In the genomic region with DNA sequence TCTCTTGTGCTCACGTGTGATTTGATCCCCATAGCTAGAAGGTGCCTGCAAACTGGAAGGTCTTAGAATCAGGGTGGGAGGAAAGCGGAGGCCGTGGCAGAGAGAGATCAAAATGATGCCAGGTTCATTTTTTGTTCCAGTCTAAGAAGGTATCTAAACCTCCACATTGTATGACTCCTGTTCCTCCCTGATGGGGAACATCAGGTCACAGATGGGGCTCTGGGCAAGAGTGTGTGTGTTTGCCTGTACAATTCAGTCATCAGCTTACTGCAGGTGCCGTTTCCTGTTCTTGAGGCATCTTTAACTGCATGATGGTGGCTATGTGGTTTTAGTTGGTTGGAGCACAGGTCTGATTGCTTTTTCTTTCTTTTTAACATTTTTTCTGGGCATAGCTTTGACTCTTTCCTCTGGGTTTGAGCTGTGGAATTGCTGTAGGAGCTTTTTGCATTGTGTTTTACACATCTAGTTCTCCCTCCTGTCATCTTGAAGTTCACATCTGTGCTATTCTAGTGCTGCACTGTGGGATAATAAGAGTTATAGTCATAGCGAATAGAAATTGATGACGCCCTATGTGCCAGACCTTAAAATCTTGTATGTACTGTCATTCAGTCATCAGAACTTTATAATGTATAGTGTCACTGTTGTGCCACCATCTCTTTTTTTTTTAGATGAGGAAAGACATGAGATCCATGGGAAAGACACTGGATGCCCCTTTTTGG, we compare ENCODE assay signal across 9 cellular contexts. TPM values are rescaled to one million over a fixed set of nuclear protein-coding genes. Genes with fewer than 3 reads are reported as not detected.
DNase-seq lines count a peak whose midpoint lies in the region; ATAC-seq and TF ChIP-seq lines count a peak whose summit lies in the region.
"Had no signal": no experiment of that assay in that cellular context is flagged by ENCODE, and none has a peak within 500 bp of the region (broad histone marks: within the 10 kb centered on the region; RNA-seq: fewer than 3 reads in every experiment).

No MANE protein-coding gene starts in this region.

- no peak overlapping the region for H2BK120ac ChIP-seq in mesendoderm (ENCODE audit: low read depth, low read length)

- H3K27me3 Mint-ChIP-seq in T-cell, result no peaks in the 10 kb centered on the region

- H3K4me3 ChIP-seq in lower lobe of right lung (no peak overlapping the region), mesendoderm (ENCODE audit: low read length) (no peak overlapping the region)

- H3K4me1 ChIP-seq in lower lobe of right lung, result peaks cover 61% of the 10 kb centered on the region
- H3K4me1 ChIP-seq in mesendoderm (ENCODE audit: control insufficient read depth, low read depth, low read length), result no peaks in the 10 kb centered on the region

- H3K27me3 ChIP-seq in lower lobe of right lung (ENCODE audit: low read depth), result no peaks in the 10 kb centered on the region
- H3K27me3 ChIP-seq in mesendoderm (ENCODE audit: insufficient read depth, low read length, poor library complexity), result no peaks in the 10 kb centered on the region

- no peaks in the 10 kb centered on the region for H3K9me3 ChIP-seq in lower lobe of right lung

- H2AK5ac ChIP-seq in mesendoderm (ENCODE audit: low read length), result no peak overlapping the region

- H3K27ac Mint-ChIP-seq in T-cell, result peak overlapping the region; percentile 89 to 97

- intact Hi-C loops in lower lobe of right lung (cut with DNase I), result no loop called here

- H4K8ac ChIP-seq in mesendoderm (ENCODE audit: low read depth, low read length), result no peak overlapping the region

- H3K27ac ChIP-seq in lower lobe of right lung (peak overlapping the region; percentile 48), mesendoderm (ENCODE audit: low read depth, low read length) (no peak overlapping the region)

- no peak overlapping the region for H3K9ac ChIP-seq in mesendoderm (ENCODE audit: low read length)

- peak overlapping the region; percentile 66 to 84 (median 68) for H3K4me3 Mint-ChIP-seq in T-cell

- no peaks in the 10 kb centered on the region for H3K36me3 Mint-ChIP-seq in T-cell

- H3K23ac ChIP-seq in mesendoderm (ENCODE audit: low read length), result no peak overlapping the region

- DNase-seq in T-cell, result peak; percentile 7 to 65 (median 36)
- no peak for DNase-seq in lower lobe of right lung
- no peak for DNase-seq in D341Med (ENCODE audit: low spot score)
- DNase-seq in 8988T, result no peak
- no peak for DNase-seq in mesendoderm
- no peak for DNase-seq in COLO668 (lab: John Stamatoyannopoulos, UW; ENCODE audit: unreplicated experiment)
- DNase-seq: kidney glomerular epithelial cell had no signal

- no peak for TF ChIP-seq CTCF in lower lobe of right lung (IDR thresholded peaks at IDR 0.05)

- H2BK15ac ChIP-seq in mesendoderm (replicated peaks; ENCODE audit: low read depth), result no peak overlapping the region

- ATAC-seq in GM18867 (IDR thresholded peaks at IDR 0.05; ENCODE audit: unreplicated experiment), result peak; percentile 83
- peak; percentile 83 for ATAC-seq in HG02852 (IDR thresholded peaks at IDR 0.05; ENCODE audit: unreplicated experiment)
- peak; percentile 77 to 88 (median 82) for ATAC-seq in T-cell (replicated peaks in 1 of 4)
- ATAC-seq in lower lobe of right lung, result no peak

- CTCF ChIA-PET in T-cell (lab: Charles Lee), result interaction anchor here (0.5 to 2.3 kb wide), 10 partner anchors 15 to 602 kb away, joined by 3 to 11 read pairs (median 3); partner anchors contain the start of gene ARHGAP26 (in 1 of the 2)

- POLR2A ChIA-PET in T-cell (lab: Charles Lee), result interaction anchor here (0.7 to 1.8 kb wide), 3 partner anchors 28 to 384 kb away, joined by 3 to 8 read pairs (median 3); no protein-coding TSS in a partner anchor

- no peak overlapping the region for H3K56ac ChIP-seq in mesendoderm (ENCODE audit: low read length)

- peaks cover 61 to 67% (median 66%) of the 10 kb centered on the region in 3 donors for H3K4me1 Mint-ChIP-seq in T-cell

- H2BK5ac ChIP-seq in mesendoderm (ENCODE audit: low read length), result no peak overlapping the region

- WGBS in mesendoderm (ENCODE audit: extremely low coverage, insufficient coverage, low lambda C conversion rate), result no CpG with 5 or more reads among the region's 6 CpGs

- H3K4ac ChIP-seq in mesendoderm (ENCODE audit: low read depth, low read length), result no peak overlapping the region

- no peak overlapping the region for H4K5ac ChIP-seq in mesendoderm (ENCODE audit: low read length)

- no peaks in the 10 kb centered on the region for H3K79me2 ChIP-seq in mesendoderm (ENCODE audit: control insufficient read depth, insufficient read depth, low read length)

- H3K79me1 ChIP-seq in mesendoderm (ENCODE audit: low read length), result peaks cover 2% of the 10 kb centered on the region

- no peaks in the 10 kb centered on the region for H3K9me3 Mint-ChIP-seq in T-cell

- no peak overlapping the region for H3K18ac ChIP-seq in mesendoderm (ENCODE audit: low read length)

- H3K36me3 ChIP-seq in lower lobe of right lung (no peaks in the 10 kb centered on the region), mesendoderm (ENCODE audit: control insufficient read depth, insufficient read depth, low read length) (no peaks in the 10 kb centered on the region)

- no peak overlapping the region for H3K4me2 ChIP-seq in mesendoderm (ENCODE audit: low read length)

RNA-seq across cellular contexts. Expression of gene ARHGAP26, which starts 30.8 kb away (rescaled TPM):
- total RNA-seq in T-cell (10 to 100 TPM; 22.8 to 49.3 (median 28.3) TPM), lower lobe of right lung (42.1 TPM)
- 12.0 TPM for polyA plus RNA-seq in mesendoderm (2013, experiment 1 of 2)
- 11.8 TPM for polyA plus RNA-seq in mesendoderm (2013, experiment 2 of 2)

Comparison
In these comparisons a context has a peak if more than half of its experiments do, and no peak if none do; other contexts are left out.
1. ATAC-seq: peak in GM18867 (single experiment), HG02852 (single experiment) and T-cell (4 of 4); none in lower lobe of right lung (0 of 2).
2. DNase-seq: peak in T-cell (34 of 34); none in lower lobe of right lung (single experiment), D341Med (single experiment), 8988T (single experiment), mesendoderm (single experiment) and COLO668 (single experiment).